8 cellular contexts compared by ENCODE assay signal in genomic region chr4:10403633-10404445, GRCh38. TPM values are rescaled to one million over a fixed set of nuclear protein-coding genes. Genes with fewer than 3 reads are reported as not detected.
DNase-seq lines count a peak whose midpoint lies in the region; ATAC-seq and TF ChIP-seq lines count a peak whose summit lies in the region.

No MANE protein-coding gene starts in this region.

- CTCF ChIA-PET in A673 (lab: Charles Lee): interaction anchor here (1.1 kb wide), 1 partner anchor 246 kb away, joined by 4 read pairs; no protein-coding TSS in a partner anchor

- BruUV-seq in A673 (replicated peaks; lab: Mats Ljungman, UMichigan): no TSS peak

- POLR2A ChIA-PET in A673 (lab: Charles Lee; ENCODE audit: low non-redundant PET): no interaction called here

- intact Hi-C loops in A673 (cut with micrococcal nuclease; ENCODE audit: unreplicated experiment): loop anchor here (2.0 kb wide), 1 partner anchor 247 kb away; no protein-coding TSS in a partner anchor

- H3K9me3 ChIP-seq in A673 (ENCODE audit: low read depth, low read length, poor library complexity, severe bottlenecking): no peaks in the 10 kb centered on the region

- H3K27ac ChIP-seq in A673 (ENCODE audit: low read depth, low read length, poor library complexity, severe bottlenecking): no peak overlapping the region

- peak; percentile 45 for TF ChIP-seq CTCF in A673 (conservative IDR thresholded peaks at IDR 0.05; ENCODE audit: low read depth, low read length)

- no peaks in the 10 kb centered on the region for H3K4me1 Mint-ChIP-seq in activated T-cell treated with anti-CD3 and anti-CD28 coated beads, Interleukin-2, amount 50 U/mL, for 4 hours (ENCODE audit: low read depth)

- no peaks in the 10 kb centered on the region for H3K9me3 Mint-ChIP-seq in activated T-cell treated with anti-CD3 and anti-CD28 coated beads, Interleukin-2, amount 50 U/mL, for 4 hours

- no peaks in the 10 kb centered on the region for H3K4me1 ChIP-seq in A673 (ENCODE audit: insufficient read depth, low read length, poor library complexity, severe bottlenecking)

- no peaks in the 10 kb centered on the region for H3K36me3 Mint-ChIP-seq in activated T-cell treated with anti-CD3 and anti-CD28 coated beads, Interleukin-2, amount 50 U/mL, for 4 hours (ENCODE audit: insufficient read depth)

- H3K27me3 Mint-ChIP-seq in activated T-cell treated with anti-CD3 and anti-CD28 coated beads, Interleukin-2, amount 50 U/mL, for 4 hours (ENCODE audit: low read depth): no peaks in the 10 kb centered on the region

- H3K27me3 ChIP-seq in A673 (replicated peaks; ENCODE audit: insufficient read depth, low read depth, low read length, poor library complexity): no peaks in the 10 kb centered on the region

- no peaks in the 10 kb centered on the region for H3K36me3 ChIP-seq in A673 (ENCODE audit: insufficient read depth, low read length, poor library complexity, severe bottlenecking)

- no peak for ATAC-seq in activated T-cell treated with anti-CD3 and anti-CD28 coated beads, Interleukin-2, amount 50 U/mL, for 4 hours
- ATAC-seq in HG03460 (IDR thresholded peaks at IDR 0.05; ENCODE audit: unreplicated experiment) (no peak), GM21360 (IDR thresholded peaks at IDR 0.05; ENCODE audit: unreplicated experiment) (no peak)

- DNase-seq in A673 (ENCODE audit: low spot score) (peak; percentile 23), GDM1 (lab: John Stamatoyannopoulos, UW) (peak; percentile 19), NCI-H2196 (lab: John Stamatoyannopoulos, UW; ENCODE audit: unreplicated experiment) (peak; percentile 41), cerebellum (ENCODE audit: low spot score) (peak; percentile 29), medulla oblongata (ENCODE audit: extremely low spot score) (peak; percentile 79)
- DNase-seq in activated T-cell treated with anti-CD3 and anti-CD28 coated beads, Interleukin-2, amount 50 U/mL, for 4 hours: no peak

- H3K4me3 Mint-ChIP-seq in activated T-cell treated with anti-CD3 and anti-CD28 coated beads, Interleukin-2, amount 50 U/mL, for 4 hours: no peak overlapping the region

- no peak overlapping the region for H3K4me3 ChIP-seq in A673 (ENCODE audit: low read depth, low read length, poor library complexity, severe bottlenecking)

RNA-seq across cellular contexts. Expression of gene ZNF518B, which starts 53.4 kb away (rescaled TPM):
- total RNA-seq in A673 (2021): not detected in 2 replicates
- 70.1 TPM for total RNA-seq in cerebellum
- total RNA-seq in activated T-cell treated with anti-CD3 and anti-CD28 coated beads, Interleukin-2, amount 50 U/mL, for 4 hours: 10 to 100 TPM; 13.5 to 16.8 (median 14.3) TPM

Comparison
In these comparisons a context has a peak if more than half of its experiments do, and no peak if none do; other contexts are left out.
1. RNA of gene ZNF518B, which starts 53.4 kb away (total RNA-seq): 70.1 TPM in cerebellum (single experiment) and 13.5 to 16.8 TPM in activated T-cell treated with anti-CD3 and anti-CD28 coated beads, Interleukin-2, amount 50 U/mL, for 4 hours; not detected in A673; every median in the first group is over 10 times any median in the second.